Comparison of ENCODE assay signal across 34 cellular contexts in the genomic region with DNA sequence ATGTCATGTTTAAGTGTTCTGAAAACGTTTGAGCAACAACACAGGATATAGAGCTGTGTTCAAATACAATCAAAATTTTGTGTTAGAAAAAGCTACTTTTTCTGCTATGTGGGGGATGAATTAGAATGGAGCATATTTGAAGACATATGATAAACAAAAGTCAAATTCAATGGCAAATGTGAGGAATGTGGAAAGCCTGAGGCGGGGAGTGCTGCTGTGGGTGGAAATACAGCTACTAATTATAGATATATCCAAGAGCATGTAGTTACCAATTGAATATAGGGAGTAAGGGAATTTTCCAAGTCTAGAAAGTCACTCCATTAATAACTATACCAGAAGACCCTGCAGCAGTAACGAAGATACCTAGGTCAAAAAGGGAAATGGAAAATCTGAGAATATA.
"Had no signal": no experiment of that assay in that cellular context is flagged by ENCODE, and none has a peak within 500 bp of the region (broad histone marks: within the 10 kb centered on the region; RNA-seq: fewer than 3 reads in every experiment).

No MANE protein-coding gene starts in this region.

- FAIRE-seq: astrocyte, TTC549 had no signal

- H3K4me3 ChIP-seq: adrenal gland, body of pancreas, breast epithelium had no signal

- H3K9me3 ChIP-seq: adrenal gland, body of pancreas, breast epithelium had no signal

- H3K27ac ChIP-seq: adrenal gland, body of pancreas, brain microvascular endothelial cell, breast epithelium, VCaP had no signal

- H3K27me3 ChIP-seq: adrenal gland, body of pancreas, brain microvascular endothelial cell, breast epithelium had no signal

- DNase-seq: activated B cell treated with CpG ODN at 0.5 μM for 24 hours; activated CD4-positive, alpha-beta memory T cell treated with anti-CD3 and anti-CD28 coated beads for 36 hours; activated CD4-positive, alpha-beta T cell treated with anti-CD3 and anti-CD28 coated beads for 4 hours; activated CD4-positive, alpha-beta T cell treated with anti-CD3 and anti-CD28 coated beads, Interleukin-2, amount 10 ng/mL, durations not matched to agents 24 days and 14 days; activated CD4-positive, alpha-beta T cell treated with anti-CD3 and anti-CD28 coated beads, Interleukin-2, amount 50 U/mL, for 1 hour; activated CD4-positive, alpha-beta T cell treated with anti-CD3 and anti-CD28 coated beads, Interleukin-2, amount 50 U/mL, for 4 hours; activated CD4-positive, CD25-positive, alpha-beta regulatory T cell treated with anti-CD3 and anti-CD28 coated beads, Interleukin-2, amount 50 U/mL, for 72 hours; activated CD8-positive, alpha-beta memory T cell treated with anti-CD3 and anti-CD28 coated beads, Interleukin-2, amount 50 U/mL, for 4 hours; activated CD8-positive, alpha-beta T cell treated with anti-CD3 and anti-CD28 coated beads for 36 hours; activated effector memory CD4-positive, alpha-beta T cell treated with anti-CD3 and anti-CD28 coated beads, Interleukin-2, amount 50 U/mL, for 16 hours; activated gamma-delta T cell treated with Interleukin-2 at 50 U/mL for 16 hours; activated naive CD4-positive, alpha-beta T cell; activated naive CD4-positive, alpha-beta T cell treated with anti-CD3 and anti-CD28 coated beads for 36 hours; activated naive CD4-positive, alpha-beta T cell treated with anti-CD3 and anti-CD28 coated beads, Interleukin-2, amount 50 U/mL, for 16 hours; activated naive CD8-positive, alpha-beta T cell treated with anti-CD3 and anti-CD28 coated beads for 36 hours; activated T-cell treated with anti-CD3 and anti-CD28 coated beads for 4 hours; activated T-cell treated with anti-CD3 and anti-CD28 coated beads, Interleukin-2, amount 50 U/mL, for 1 hour; activated T-cell treated with anti-CD3 and anti-CD28 coated beads, Interleukin-2, amount 50 U/mL, for 4 hours; activated T-cell treated with anti-CD3 and anti-CD28 coated beads, Interleukin-2, amount 50 U/mL, for 72 hours; adrenal gland; amniotic stem cell; aorta; body of pancreas; brain microvascular endothelial cell; central memory CD4-positive, alpha-beta T cell; T-helper 1 cell; T-helper 2 cell; T-helper 9 cell had no signal

- ATAC-seq: activated CD8-positive, alpha-beta T cell treated with anti-CD3 and anti-CD28 coated beads for 36 hours; activated naive CD4-positive, alpha-beta T cell treated with anti-CD3 and anti-CD28 coated beads, Interleukin-2, amount 50 U/mL, for 72 hours; activated T-cell treated with anti-CD3 and anti-CD28 coated beads, Interleukin-2, amount 50 U/mL, for 4 hours; activated T-cell treated with anti-CD3 and anti-CD28 coated beads, Interleukin-2, amount 50 U/mL, for 72 hours; activated T-helper 17 cell treated with anti-CD3 and anti-CD28 coated beads, Interleukin-2, amount 50 U/mL, for 72 hours; body of pancreas had no signal

- H3K36me3 ChIP-seq: adrenal gland, brain microvascular endothelial cell, breast epithelium had no signal

- H3K4me1 ChIP-seq: adrenal gland, body of pancreas, breast epithelium had no signal
